16 cellular contexts compared by ENCODE assay signal in the genomic region with DNA sequence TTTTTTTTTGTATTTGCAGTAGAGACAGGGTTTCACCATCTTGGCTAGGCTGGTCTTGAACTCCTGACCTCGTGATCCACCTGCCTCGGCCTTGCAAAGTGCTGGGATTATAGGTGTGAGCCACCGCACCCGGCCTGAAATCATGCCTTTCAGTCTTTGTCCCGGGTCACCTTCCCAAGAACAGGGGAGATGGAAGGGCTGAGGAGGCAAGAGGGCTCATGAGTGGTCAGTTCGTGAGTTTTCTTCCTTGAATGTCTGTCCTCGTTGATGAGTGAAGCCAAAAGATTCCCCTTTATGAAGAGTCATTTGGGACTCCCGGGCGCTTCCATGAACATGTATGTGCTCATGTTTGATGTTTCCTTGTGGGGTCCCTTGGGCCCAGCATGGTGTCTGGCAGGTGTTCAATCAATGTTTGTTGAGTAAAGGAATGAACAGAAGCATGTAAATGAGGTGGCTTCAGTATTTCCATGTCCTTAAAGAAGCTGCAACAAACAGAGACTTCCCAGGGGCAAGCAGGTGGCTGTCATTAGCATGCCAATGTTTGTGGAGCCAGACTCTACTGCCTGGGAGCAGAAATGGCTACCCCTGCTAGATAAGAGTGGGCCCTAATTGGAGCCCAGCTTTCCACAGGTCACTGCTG. TPM values are rescaled to one million over a fixed set of nuclear protein-coding genes. Genes with fewer than 3 reads are reported as not detected.
DNase-seq lines count a peak whose midpoint lies in the region; ATAC-seq and TF ChIP-seq lines count a peak whose summit lies in the region.
"Had no signal": no experiment of that assay in that cellular context is flagged by ENCODE, and none has a peak within 500 bp of the region (broad histone marks: within the 10 kb centered on the region; RNA-seq: fewer than 3 reads in every experiment).

No MANE protein-coding gene starts in this region.

- peaks cover 45% of the 10 kb centered on the region for H3K4me1 ChIP-seq in DOHH2 (ENCODE audit: control insufficient read depth, low read length)

- peak overlapping the region; percentile 81 for H3K4me2 ChIP-seq in DOHH2 (ENCODE audit: low read length)

- 0 out of 2 replicates have a peak overlapping the region, but pooled peaks have one; percentile 12 for H3K27ac ChIP-seq in DOHH2 (ENCODE audit: low read depth, low read length)

- TF ChIP-seq CTCF in DOHH2 (IDR thresholded peaks at IDR 0.05; ENCODE audit: low read depth, low read length, poor library complexity, severe bottlenecking) (no peak), WTC11 (IDR thresholded peaks at IDR 0.05) (no peak), omental fat pad (IDR thresholded peaks at IDR 0.05) (no peak)

- H3K36me3 Mint-ChIP-seq in IgD-negative memory B cell, result no peaks in the 10 kb centered on the region
- H3K36me3 Mint-ChIP-seq in WTC11, result no peaks in the 10 kb centered on the region
- H3K36me3 Mint-ChIP-seq in stimulated activated memory B cell treated with anti-CD40 and anti-IgM and Interleukin-4, amounts not matched to agents 10 μg/mL and 1 μg/mL and 100 μg/mL, for 72 hours, result no peaks in the 10 kb centered on the region

- H3K4me3 Mint-ChIP-seq in IgD-negative memory B cell (peak overlapping the region; percentile 53 to 82 (median 76)), WTC11 (no peak overlapping the region)
- peak overlapping the region; percentile 23 for H3K4me3 Mint-ChIP-seq in stimulated activated memory B cell treated with anti-CD40 and anti-IgM and Interleukin-4, amounts not matched to agents 10 μg/mL and 1 μg/mL and 100 μg/mL, for 72 hours
- H3K4me3 Mint-ChIP-seq: T-helper 1 cell treated with Interleukin-12 subunit alpha and Interleukin-12 subunit beta and Interleukin-4 antibody, amounts not matched to agents 30 μg/mL and 1 μg/mL, for 36 hours had no signal

- CTCF ChIA-PET in WTC11 (lab: Charles Lee), result interaction anchor here (0.5 to 0.8 kb wide), 2 partner anchors 33 to 191 kb away, joined by 3 to 4 read pairs; no protein-coding TSS in a partner anchor

- H3K4me3 ChIP-seq in DOHH2 (ENCODE audit: low read length), result peak overlapping the region; percentile 55
- H3K4me3 ChIP-seq: K562 had no signal

- POLR2A ChIA-PET in WTC11 (lab: Charles Lee), result no interaction called here

- peak overlapping the region in 2 of 3 donors; percentile 75 to 91 for H3K27ac Mint-ChIP-seq in IgD-negative memory B cell
- H3K27ac Mint-ChIP-seq in WTC11, result peak overlapping the region; percentile 86
- no peak overlapping the region for H3K27ac Mint-ChIP-seq in stimulated activated memory B cell treated with anti-CD40 and anti-IgM and Interleukin-4, amounts not matched to agents 10 μg/mL and 1 μg/mL and 100 μg/mL, for 72 hours
- H3K27ac Mint-ChIP-seq: T-helper 1 cell treated with Interleukin-12 subunit alpha and Interleukin-12 subunit beta and Interleukin-4 antibody, amounts not matched to agents 30 μg/mL and 1 μg/mL, for 36 hours had no signal

- peaks cover 7% of the 10 kb centered on the region for H3K36me3 ChIP-seq in DOHH2 (ENCODE audit: control insufficient read depth, low read length)

- no peaks in the 10 kb centered on the region for H3K9me3 Mint-ChIP-seq in IgD-negative memory B cell
- H3K9me3 Mint-ChIP-seq in WTC11, result no peaks in the 10 kb centered on the region
- no peaks in the 10 kb centered on the region for H3K9me3 Mint-ChIP-seq in stimulated activated memory B cell treated with anti-CD40 and anti-IgM and Interleukin-4, amounts not matched to agents 10 μg/mL and 1 μg/mL and 100 μg/mL, for 72 hours
- H3K9me3 Mint-ChIP-seq: T-helper 1 cell treated with Interleukin-12 subunit alpha and Interleukin-12 subunit beta and Interleukin-4 antibody, amounts not matched to agents 30 μg/mL and 1 μg/mL, for 36 hours had no signal

- H3F3A ChIP-seq in DOHH2 (ENCODE audit: control insufficient read depth, insufficient read depth), result peaks cover 8% of the 10 kb centered on the region; the same call in 1 of the 2 replicates

- no peaks in the 10 kb centered on the region for H3K9me3 ChIP-seq in DOHH2 (ENCODE audit: control insufficient read depth, insufficient read depth, low read length)

- H4K20me1 ChIP-seq in DOHH2 (ENCODE audit: control insufficient read depth, insufficient read depth, low read depth, low read length), result no peaks in the 10 kb centered on the region

- DNase-seq in WTC11 (ENCODE audit: low spot score), result no peak
- no peak for DNase-seq in omental fat pad (ENCODE audit: low spot score)
- DNase-seq in stimulated activated CD4-positive, alpha-beta T cell treated with anti-CD3 and anti-CD28 coated beads, Interleukin-1b, Interleukin-23, amount 100 ng/mL, for 48 hours, result no peak
- no peak for DNase-seq in T-helper 1 cell
- DNase-seq: Calu3, DMS53, NCI-H146, NCI-H2081 treated with DMSO at 0.1 percent for 48 hours, NCI-H510A, SHP77 treated with DMSO at 0.1 percent for 48 hours had no signal

- no peaks in the 10 kb centered on the region for H3K9me2 ChIP-seq in DOHH2 (replicated peaks; ENCODE audit: control insufficient read depth, low read length)

- no peak for ATAC-seq in WTC11
- ATAC-seq in stimulated activated memory B cell treated with anti-CD40 and anti-IgM and Interleukin-4, amounts not matched to agents 10 μg/mL and 1 μg/mL and 100 μg/mL, for 72 hours, result no peak
- no peak for ATAC-seq in omental fat pad (ENCODE audit: low FRiP score)
- ATAC-seq: HCT116, K562 had no signal

- peaks cover 8% of the 10 kb centered on the region for H3K27me3 Mint-ChIP-seq in IgD-negative memory B cell
- peaks cover 7% of the 10 kb centered on the region for H3K27me3 Mint-ChIP-seq in WTC11 (ENCODE audit: low read depth)
- H3K27me3 Mint-ChIP-seq in stimulated activated memory B cell treated with anti-CD40 and anti-IgM and Interleukin-4, amounts not matched to agents 10 μg/mL and 1 μg/mL and 100 μg/mL, for 72 hours, result no peaks in the 10 kb centered on the region

- peaks cover 23% of the 10 kb centered on the region for H3K79me2 ChIP-seq in DOHH2 (ENCODE audit: control insufficient read depth, low read length)

- H3K4me1 Mint-ChIP-seq in IgD-negative memory B cell (peaks cover 34 to 41% (median 40%) of the 10 kb centered on the region in 3 donors), WTC11 (peaks cover 39% of the 10 kb centered on the region)
- H3K4me1 Mint-ChIP-seq in stimulated activated memory B cell treated with anti-CD40 and anti-IgM and Interleukin-4, amounts not matched to agents 10 μg/mL and 1 μg/mL and 100 μg/mL, for 72 hours, result peaks cover 47% of the 10 kb centered on the region

- H3K27me3 ChIP-seq in DOHH2 (ENCODE audit: control insufficient read depth, low read length), result no peaks in the 10 kb centered on the region

TF ChIP-seq in WTC11, 78 proteins besides CTCF, POLR2A, EP300 and RAD21 (continues in another document):
- TF ChIP-seq ATF1 (CRISPR knock-in tag; IDR thresholded peaks at IDR 0.05) (no peak), NFE2L1 (CRISPR knock-in tag; IDR thresholded peaks at IDR 0.05) (no peak), HMGA2 (CRISPR knock-in tag; IDR thresholded peaks at IDR 0.05) (no peak), GRHL2 (CRISPR knock-in tag; IDR thresholded peaks at IDR 0.05; ENCODE audit: insufficient replicate concordance, severe bottlenecking) (no peak), ZNF671 (CRISPR knock-in tag; IDR thresholded peaks at IDR 0.05) (no peak), NR3C1 (CRISPR knock-in tag; conservative IDR thresholded peaks at IDR 0.05; ENCODE audit: low read depth) (no peak), ZNF219 (CRISPR knock-in tag; IDR thresholded peaks at IDR 0.05; ENCODE audit: borderline replicate concordance) (no peak), ZNF532 (CRISPR knock-in tag; IDR thresholded peaks at IDR 0.05; ENCODE audit: borderline replicate concordance) (no peak), ZNF396 (CRISPR knock-in tag; IDR thresholded peaks at IDR 0.05; ENCODE audit: borderline replicate concordance) (no peak)
- TF ChIP-seq, protein P1, sequence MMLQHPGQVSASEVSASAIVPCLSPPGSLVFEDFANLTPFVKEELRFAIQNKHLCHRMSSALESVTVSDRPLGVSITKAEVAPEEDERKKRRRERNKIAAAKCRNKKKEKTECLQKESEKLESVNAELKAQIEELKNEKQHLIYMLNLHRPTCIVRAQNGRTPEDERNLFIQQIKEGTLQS (CRISPR knock-in tag; conservative IDR thresholded peaks at IDR 0.05), result no peak
- TF ChIP-seq, protein P2, sequence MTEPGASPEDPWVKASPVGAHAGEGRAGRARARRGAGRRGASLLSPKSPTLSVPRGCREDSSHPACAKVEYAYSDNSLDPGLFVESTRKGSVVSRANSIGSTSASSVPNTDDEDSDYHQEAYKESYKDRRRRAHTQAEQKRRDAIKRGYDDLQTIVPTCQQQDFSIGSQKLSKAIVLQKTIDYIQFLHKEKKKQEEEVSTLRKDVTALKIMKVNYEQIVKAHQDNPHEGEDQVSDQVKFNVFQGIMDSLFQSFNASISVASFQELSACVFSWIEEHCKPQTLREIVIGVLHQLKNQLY (CRISPR knock-in tag; IDR thresholded peaks at IDR 0.05), result no peak

RNA-seq across cellular contexts. Expression of gene SEPTIN6, which starts 3.4 kb away (rescaled TPM):
- polyA plus RNA-seq in IgD-negative memory B cell, result 241 TPM
- 52.1 to 62.9 TPM (median 53.6 TPM) in 3 replicates for total RNA-seq in WTC11 (2021)
- 10 to 100 TPM; 13.9 to 19.2 (median 17.8) TPM for total RNA-seq in omental fat pad
